In genomic region chr7:152259645-152260044, GRCh38 we compare ENCODE assay signal across 8 cellular contexts.
DNase-seq lines count a peak whose midpoint lies in the region; ATAC-seq, FAIRE-seq and TF ChIP-seq lines count a peak whose summit lies in the region.
"Not testable (repeated sequence)": the region's sequence is repeated elsewhere in the genome, so short reads cannot be mapped to it uniquely, and the experiment has no call there.

No MANE protein-coding gene starts in this region.

- not testable (repeated sequence) for H3K9me2 ChIP-seq in PC-3 (replicated peaks; ENCODE audit: low read length)

- H3K4me3 Mint-ChIP-seq in astrocyte (ENCODE audit: unreplicated experiment), result peak overlapping the region; percentile 0
- H3K4me3 Mint-ChIP-seq in effector memory CD8-positive, alpha-beta T cell; progenitor cell of endocrine pancreas (ENCODE audit: low read depth): not testable (repeated sequence)

- intact Hi-C loops in PC-3 (cut with micrococcal nuclease), result not testable (repeated sequence)

- not testable (repeated sequence) for TF ChIP-seq RAD21 in A549 (conservative IDR thresholded peaks at IDR 0.05 in 1 of 2, IDR thresholded peaks at IDR 0.05 in 1 of 2)

- not testable (repeated sequence) for H3K27me3 ChIP-seq in PC-3 (ENCODE audit: low read length); astrocyte (ENCODE audit: insufficient read depth, low read length)

- H3K9me3 ChIP-seq in A549; PC-3 (ENCODE audit: low read length); astrocyte (ENCODE audit: insufficient read depth, low read depth, low read length): not testable (repeated sequence)

- H3K36me3 ChIP-seq in PC-3 (ENCODE audit: low read depth, low read length); astrocyte (ENCODE audit: insufficient read depth, low read length): not testable (repeated sequence)

- FAIRE-seq in A549 (lab: Jason Lieb, UNC), result not testable (repeated sequence)
- FAIRE-seq in astrocyte (lab: Jason Lieb, UNC), result peak; percentile 32

- not testable (repeated sequence) for H3K4me1 Mint-ChIP-seq in astrocyte (ENCODE audit: low read depth, unreplicated experiment); progenitor cell of endocrine pancreas (ENCODE audit: low read depth)
- H3K4me1 Mint-ChIP-seq in effector memory CD8-positive, alpha-beta T cell (ENCODE audit: low read depth in 2 of 2), result peaks cover 16 to 33% of the 10 kb centered on the region in 2 donors

- H3K9me3 Mint-ChIP-seq in astrocyte (ENCODE audit: unreplicated experiment); effector memory CD8-positive, alpha-beta T cell; progenitor cell of endocrine pancreas (ENCODE audit: low read depth): not testable (repeated sequence)

- H3K4me1 ChIP-seq in A549 (peaks cover 15% of the 10 kb centered on the region), PC-3 (ENCODE audit: insufficient read depth, low read length) (peaks cover 14% of the 10 kb centered on the region)
- not testable (repeated sequence) for H3K4me1 ChIP-seq in astrocyte (ENCODE audit: insufficient read depth, low read length)

- H3K79me2 ChIP-seq in PC-3 (ENCODE audit: low read length), result not testable (repeated sequence)
- H3K79me2 ChIP-seq in astrocyte (ENCODE audit: insufficient read depth, low read length), result peaks cover 15% of the 10 kb centered on the region

- POLR2A ChIA-PET in A549 (lab: Yijun Ruan, JAX); PC-3 (lab: Charles Lee; ENCODE audit: unreplicated experiment): not testable (repeated sequence)

- DNase-seq in A549 (ENCODE audit: low read depth in 1 of 2, low spot score in 1 of 2) (peak in 1 of 2 experiments; percentile 3), EH (ENCODE audit: low read depth) (peak; percentile 21), HCEC 1CT (peak; percentile 32), PC-3 (peak; percentile 58), iris pigment epithelial cell (ENCODE audit: low read depth) (peak; percentile 20)
- not testable (repeated sequence) for DNase-seq in astrocyte (ENCODE audit: low read depth); effector memory CD8-positive, alpha-beta T cell; progenitor cell of endocrine pancreas (ENCODE audit: low spot score, unreplicated experiment)

- not testable (repeated sequence) for H3K9ac ChIP-seq in PC-3 (ENCODE audit: low read length); astrocyte (ENCODE audit: low read length)

- TF ChIP-seq EP300 in A549 (IDR thresholded peaks at IDR 0.05), result not testable (repeated sequence)

- CTCF ChIA-PET in A549 (lab: Yijun Ruan, JAX); PC-3 (lab: Charles Lee): not testable (repeated sequence)

- H3K36me3 Mint-ChIP-seq in astrocyte (ENCODE audit: low read depth, unreplicated experiment), result not testable (repeated sequence)
- H3K36me3 Mint-ChIP-seq in effector memory CD8-positive, alpha-beta T cell (ENCODE audit: insufficient read depth), result peaks cover 27% of the 10 kb centered on the region
- H3K36me3 Mint-ChIP-seq in progenitor cell of endocrine pancreas (ENCODE audit: insufficient read depth), result peaks cover 23% of the 10 kb centered on the region

- peak overlapping the region; percentile 49 for H3K4me2 ChIP-seq in A549
- 0 out of 2 replicates have a peak overlapping the region, but pooled peaks have one; percentile 39 for H3K4me2 ChIP-seq in PC-3 (ENCODE audit: low read length)
- not testable (repeated sequence) for H3K4me2 ChIP-seq in astrocyte (ENCODE audit: low read length)

- H3K4me3 ChIP-seq in A549; PC-3 (ENCODE audit: low read length); astrocyte (ENCODE audit: insufficient read depth, low read depth, low read length): not testable (repeated sequence)

- H4K20me1 ChIP-seq in PC-3 (ENCODE audit: low read length), result not testable (repeated sequence)
- peaks cover 24% of the 10 kb centered on the region for H4K20me1 ChIP-seq in astrocyte (ENCODE audit: insufficient read depth, low read length)

- ATAC-seq in A549 (peak; percentile 43 to 59; a peak in 4 of 6 replicates), PC-3 (peak; percentile 97)
- not testable (repeated sequence) for ATAC-seq in effector memory CD8-positive, alpha-beta T cell (replicated peaks)

- not testable (repeated sequence) for H3K27ac ChIP-seq in A549; astrocyte (ENCODE audit: low read depth, low read length)
- H3K27ac ChIP-seq in PC-3 (ENCODE audit: low read length), result 0 out of 2 replicates have a peak overlapping the region, but pooled peaks have one; percentile 11

- not testable (repeated sequence) for TF ChIP-seq CTCF in A549 (IDR thresholded peaks at IDR 0.05); PC-3 (conservative IDR thresholded peaks at IDR 0.05; ENCODE audit: low read depth, low read length); astrocyte (IDR thresholded peaks at IDR 0.05; ENCODE audit: insufficient read depth, low read depth, low read length); progenitor cell of endocrine pancreas (IDR thresholded peaks at IDR 0.05; ENCODE audit: unreplicated experiment)

- H3K27me3 Mint-ChIP-seq in astrocyte (ENCODE audit: low read depth, unreplicated experiment); effector memory CD8-positive, alpha-beta T cell; progenitor cell of endocrine pancreas: not testable (repeated sequence)

- H2AFZ ChIP-seq in PC-3 (ENCODE audit: low read length); astrocyte (ENCODE audit: low read depth, low read length): not testable (repeated sequence)

- H3F3A ChIP-seq in PC-3 (ENCODE audit: low read length, unreplicated experiment), result not testable (repeated sequence)

- peak overlapping the region; percentile 13 for H3K27ac Mint-ChIP-seq in astrocyte (ENCODE audit: unreplicated experiment)
- peak overlapping the region; percentile 42 to 77 for H3K27ac Mint-ChIP-seq in effector memory CD8-positive, alpha-beta T cell
- H3K27ac Mint-ChIP-seq in progenitor cell of endocrine pancreas, result peak overlapping the region; percentile 12

- not testable (repeated sequence) for TF ChIP-seq POLR2A in A549 (IDR thresholded peaks at IDR 0.05; ENCODE audit: low read length)

- not testable (repeated sequence) for BruUV-seq in PC-3 (replicated peaks; lab: Mats Ljungman, UMichigan)
